18 cellular contexts compared by ENCODE assay signal in the genomic region with DNA sequence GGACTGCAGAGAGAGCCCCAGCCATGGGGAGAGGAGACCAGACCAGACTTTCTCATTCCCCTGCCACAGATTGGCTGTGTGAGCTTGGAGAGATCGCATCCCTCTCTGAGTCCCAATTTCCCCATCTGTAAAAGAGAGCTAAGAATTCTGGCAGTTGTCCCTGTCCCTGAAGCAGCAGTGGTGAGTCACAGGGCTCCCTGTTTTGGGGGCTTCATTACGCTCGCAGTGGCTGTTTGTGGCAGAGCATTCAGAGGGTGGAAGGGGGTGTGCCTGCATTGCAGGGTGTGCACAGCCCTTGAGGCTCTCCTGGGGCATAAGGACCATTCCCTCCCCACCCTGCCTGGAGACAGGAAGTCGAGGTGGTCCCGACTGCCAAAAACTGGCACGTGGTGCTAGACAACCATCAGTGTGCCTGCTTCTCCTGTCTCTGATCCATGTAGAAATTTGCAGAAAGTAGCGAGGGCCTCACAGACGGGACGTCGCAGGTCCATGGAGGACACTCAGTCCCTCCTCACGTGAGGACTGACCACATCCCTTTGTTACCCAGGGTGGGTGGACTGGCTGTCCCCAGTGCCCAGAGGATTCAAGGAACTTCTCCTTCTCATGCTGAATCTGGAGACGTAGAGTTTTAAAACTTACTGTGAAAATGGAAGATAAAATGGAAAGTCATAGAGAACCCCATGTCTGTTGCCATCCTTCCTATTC. TPM values are rescaled to one million over a fixed set of nuclear protein-coding genes. Genes with fewer than 3 reads are reported as not detected.
DNase-seq lines count a peak whose midpoint lies in the region; ATAC-seq and TF ChIP-seq lines count a peak whose summit lies in the region.
"Had no signal": no experiment of that assay in that cellular context is flagged by ENCODE, and none has a peak within 500 bp of the region (broad histone marks: within the 10 kb centered on the region; RNA-seq: fewer than 3 reads in every experiment).

No MANE protein-coding gene starts in this region.

- no peak for ATAC-seq in CD4-positive, alpha-beta T cell (ENCODE audit: poor library complexity)
- no peak for ATAC-seq in GM18861 (IDR thresholded peaks at IDR 0.05; ENCODE audit: unreplicated experiment)
- ATAC-seq: pancreas; stimulated activated effector memory CD8-positive, alpha-beta T cell treated with anti-CD3 and anti-CD28 coated beads, Interleukin-12 subunit alpha, Interleukin-12 subunit beta, amount 100 ng/mL, for 72 hours had no signal

- intact Hi-C loops in CD4-positive, alpha-beta T cell (cut with DNase I, micrococcal nuclease), result loop anchor here in 1 of 2 experiments (10.0 kb wide), 1 partner anchor 738 kb away; no protein-coding TSS in a partner anchor
- intact Hi-C loops in prostate gland (cut with DNase I), result loop anchor here (5.0 kb wide), 1 partner anchor 36 kb away; a partner anchor contains a TSS

- H3K27me3 Mint-ChIP-seq in activated CD4-positive, alpha-beta T cell treated with anti-CD3 and anti-CD28 coated beads, Interleukin-2, amount 10 ng/mL, durations not matched to agents 7 days and 5 days, result no peaks in the 10 kb centered on the region
- H3K27me3 Mint-ChIP-seq in CD4-positive, alpha-beta T cell, result no peaks in the 10 kb centered on the region
- H3K27me3 Mint-ChIP-seq in chondrocyte (ENCODE audit: low read depth), result peaks cover 12% of the 10 kb centered on the region
- H3K27me3 Mint-ChIP-seq in activated CD4-positive, alpha-beta memory T cell treated with anti-CD3 and anti-CD28 coated beads, Interleukin-2, amount 10 ng/mL, durations not matched to agents 7 days and 5 days, result no peaks in the 10 kb centered on the region

- no peaks in the 10 kb centered on the region for H3K36me3 ChIP-seq in prostate gland
- H3K36me3 ChIP-seq: breast epithelium, pancreas, Peyer's patch, vagina had no signal

- no peak for DNase-seq in activated CD4-positive, alpha-beta T cell treated with anti-CD3 and anti-CD28 coated beads, Interleukin-2, amount 10 ng/mL, durations not matched to agents 7 days and 5 days
- no peak for DNase-seq in activated CD4-positive, alpha-beta T cell treated with anti-CD3 and anti-CD28 coated beads, Interleukin-2, amount 50 U/mL, for 48 hours
- no peak for DNase-seq in CD4-positive, alpha-beta T cell
- DNase-seq in chondrocyte (ENCODE audit: low spot score) (peak; percentile 43), prostate gland (ENCODE audit: low spot score) (no peak), putamen (ENCODE audit: low spot score) (no peak)
- DNase-seq in activated CD4-positive, alpha-beta memory T cell treated with anti-CD3 and anti-CD28 coated beads, Interleukin-2, amount 10 ng/mL, durations not matched to agents 7 days and 5 days, result no peak
- DNase-seq: activated effector memory CD4-positive, alpha-beta T cell treated with anti-CD3 and anti-CD28 coated beads, Interleukin-2, amount 50 U/mL, for 16 hours; COR-L47; hippocampal formation; NCI-H1105 treated with DMSO at 0.1 percent for 48 hours; NCI-H2171 treated with DMSO at 0.1 percent for 48 hours had no signal

- no peak for TF ChIP-seq POLR2A in prostate gland (IDR thresholded peaks at IDR 0.05)

- H3K9me3 Mint-ChIP-seq in activated CD4-positive, alpha-beta T cell treated with anti-CD3 and anti-CD28 coated beads, Interleukin-2, amount 10 ng/mL, durations not matched to agents 7 days and 5 days, result no peaks in the 10 kb centered on the region
- H3K9me3 Mint-ChIP-seq in CD4-positive, alpha-beta T cell, result no peaks in the 10 kb centered on the region
- H3K9me3 Mint-ChIP-seq in chondrocyte (ENCODE audit: low read depth), result peaks cover 1% of the 10 kb centered on the region
- H3K9me3 Mint-ChIP-seq in activated CD4-positive, alpha-beta memory T cell treated with anti-CD3 and anti-CD28 coated beads, Interleukin-2, amount 10 ng/mL, durations not matched to agents 7 days and 5 days, result no peaks in the 10 kb centered on the region
- H3K9me3 Mint-ChIP-seq: stimulated activated effector memory CD8-positive, alpha-beta T cell treated with anti-CD3 and anti-CD28 coated beads, Interleukin-12 subunit alpha, Interleukin-12 subunit beta, amount 100 ng/mL, for 72 hours had no signal

- H3K27ac Mint-ChIP-seq in activated CD4-positive, alpha-beta T cell treated with anti-CD3 and anti-CD28 coated beads, Interleukin-2, amount 10 ng/mL, durations not matched to agents 7 days and 5 days, result peak overlapping the region; percentile 75
- peak overlapping the region; percentile 79 for H3K27ac Mint-ChIP-seq in CD4-positive, alpha-beta T cell
- H3K27ac Mint-ChIP-seq in chondrocyte (ENCODE audit: unreplicated experiment), result no peak overlapping the region
- H3K27ac Mint-ChIP-seq in activated CD4-positive, alpha-beta memory T cell treated with anti-CD3 and anti-CD28 coated beads, Interleukin-2, amount 10 ng/mL, durations not matched to agents 7 days and 5 days, result no peak overlapping the region
- H3K27ac Mint-ChIP-seq: stimulated activated effector memory CD8-positive, alpha-beta T cell treated with anti-CD3 and anti-CD28 coated beads, Interleukin-12 subunit alpha, Interleukin-12 subunit beta, amount 100 ng/mL, for 72 hours had no signal

- no peak overlapping the region for H3K4me3 Mint-ChIP-seq in activated CD4-positive, alpha-beta T cell treated with anti-CD3 and anti-CD28 coated beads, Interleukin-2, amount 10 ng/mL, durations not matched to agents 7 days and 5 days
- H3K4me3 Mint-ChIP-seq in CD4-positive, alpha-beta T cell, result no peak overlapping the region
- no peak overlapping the region for H3K4me3 Mint-ChIP-seq in chondrocyte (ENCODE audit: unreplicated experiment)
- H3K4me3 Mint-ChIP-seq in activated CD4-positive, alpha-beta memory T cell treated with anti-CD3 and anti-CD28 coated beads, Interleukin-2, amount 10 ng/mL, durations not matched to agents 7 days and 5 days, result no peak overlapping the region
- H3K4me3 Mint-ChIP-seq: stimulated activated effector memory CD8-positive, alpha-beta T cell treated with anti-CD3 and anti-CD28 coated beads, Interleukin-12 subunit alpha, Interleukin-12 subunit beta, amount 100 ng/mL, for 72 hours had no signal

- peaks cover 56% of the 10 kb centered on the region for H3K4me1 Mint-ChIP-seq in activated CD4-positive, alpha-beta T cell treated with anti-CD3 and anti-CD28 coated beads, Interleukin-2, amount 10 ng/mL, durations not matched to agents 7 days and 5 days
- H3K4me1 Mint-ChIP-seq in CD4-positive, alpha-beta T cell (ENCODE audit: low read depth), result peaks cover 76% of the 10 kb centered on the region
- no peaks in the 10 kb centered on the region for H3K4me1 Mint-ChIP-seq in chondrocyte (ENCODE audit: low read depth)
- peaks cover 20% of the 10 kb centered on the region for H3K4me1 Mint-ChIP-seq in activated CD4-positive, alpha-beta memory T cell treated with anti-CD3 and anti-CD28 coated beads, Interleukin-2, amount 10 ng/mL, durations not matched to agents 7 days and 5 days

- 42% methylated on average over 12 of the region's 12 CpGs for WGBS in prostate gland

- no peaks in the 10 kb centered on the region for H3K9me3 ChIP-seq in CD4-positive, alpha-beta T cell (ENCODE audit: control insufficient read depth, low read length)
- H3K9me3 ChIP-seq in prostate gland, result no peaks in the 10 kb centered on the region
- H3K9me3 ChIP-seq: breast epithelium, pancreas, Peyer's patch, vagina had no signal

- POLR2A ChIA-PET in activated CD4-positive, alpha-beta T cell treated with anti-CD3 and anti-CD28 coated beads, Interleukin-2, amount 10 ng/mL, durations not matched to agents 7 days and 5 days (lab: Charles Lee), result no interaction called here
- POLR2A ChIA-PET in CD4-positive, alpha-beta T cell (lab: Charles Lee), result no interaction called here
- POLR2A ChIA-PET in activated CD4-positive, alpha-beta memory T cell treated with anti-CD3 and anti-CD28 coated beads, Interleukin-2, amount 10 ng/mL, durations not matched to agents 7 days and 5 days (lab: Charles Lee), result no interaction called here

- no peaks in the 10 kb centered on the region for H3K4me1 ChIP-seq in prostate gland (replicated peaks)
- H3K4me1 ChIP-seq: breast epithelium, pancreas, vagina had no signal

- H3K27me3 ChIP-seq in CD4-positive, alpha-beta T cell (ENCODE audit: control insufficient read depth, insufficient read depth, low read length), result no peaks in the 10 kb centered on the region
- no peaks in the 10 kb centered on the region for H3K27me3 ChIP-seq in prostate gland (replicated peaks; ENCODE audit: insufficient read depth)
- H3K27me3 ChIP-seq: pancreas, Peyer's patch, vagina had no signal

- TF ChIP-seq CTCF in CD4-positive, alpha-beta T cell (IDR thresholded peaks at IDR 0.05), result no peak
- TF ChIP-seq CTCF in chondrocyte (IDR thresholded peaks at IDR 0.05), result no peak
- no peak for TF ChIP-seq CTCF in prostate gland (IDR thresholded peaks at IDR 0.05)

- peaks cover 22% of the 10 kb centered on the region for H3K36me3 Mint-ChIP-seq in activated CD4-positive, alpha-beta T cell treated with anti-CD3 and anti-CD28 coated beads, Interleukin-2, amount 10 ng/mL, durations not matched to agents 7 days and 5 days (ENCODE audit: low read depth)
- peaks cover 42% of the 10 kb centered on the region for H3K36me3 Mint-ChIP-seq in CD4-positive, alpha-beta T cell (ENCODE audit: low read depth)
- H3K36me3 Mint-ChIP-seq in chondrocyte (ENCODE audit: low read depth), result no peaks in the 10 kb centered on the region
- H3K36me3 Mint-ChIP-seq in activated CD4-positive, alpha-beta memory T cell treated with anti-CD3 and anti-CD28 coated beads, Interleukin-2, amount 10 ng/mL, durations not matched to agents 7 days and 5 days (ENCODE audit: low read depth), result peaks cover 4% of the 10 kb centered on the region
- H3K36me3 Mint-ChIP-seq: stimulated activated effector memory CD8-positive, alpha-beta T cell treated with anti-CD3 and anti-CD28 coated beads, Interleukin-12 subunit alpha, Interleukin-12 subunit beta, amount 100 ng/mL, for 72 hours had no signal

- no peak overlapping the region for H3K27ac ChIP-seq in CD4-positive, alpha-beta T cell (ENCODE audit: low read depth, low read length)
- peak overlapping the region; percentile 18 to 27 for H3K27ac ChIP-seq in prostate gland
- H3K27ac ChIP-seq: pancreas, vagina had no signal

- H3K4me3 ChIP-seq in prostate gland, result no peak overlapping the region
- H3K4me3 ChIP-seq: breast epithelium, pancreas, Peyer's patch, vagina had no signal

- CTCF ChIA-PET in activated CD4-positive, alpha-beta T cell treated with anti-CD3 and anti-CD28 coated beads, Interleukin-2, amount 10 ng/mL, durations not matched to agents 7 days and 5 days (lab: Charles Lee), result interaction anchor here (1.3 to 7.6 kb wide), 3 partner anchors 13 to 158 kb away, joined by 3 to 63 read pairs (median 4); no protein-coding TSS in a partner anchor
- CTCF ChIA-PET in CD4-positive, alpha-beta T cell (lab: Charles Lee), result no interaction called here
- CTCF ChIA-PET in activated CD4-positive, alpha-beta memory T cell treated with anti-CD3 and anti-CD28 coated beads, Interleukin-2, amount 10 ng/mL, durations not matched to agents 7 days and 5 days (lab: Charles Lee), result interaction anchor here (1.0 to 6.6 kb wide), 2 partner anchors 25 to 160 kb away, joined by 3 to 79 read pairs; no protein-coding TSS in a partner anchor

RNA-seq across cellular contexts. Expression of a gene that starts 35.3 kb away (rescaled TPM):
- 10 to 100 TPM; 21.7 to 25.5 TPM for total RNA-seq in activated CD4-positive, alpha-beta T cell treated with anti-CD3 and anti-CD28 coated beads, Interleukin-2, amount 10 ng/mL, durations not matched to agents 7 days and 5 days
- total RNA-seq in CD4-positive, alpha-beta T cell, result 1 to 10 TPM; 2.9 to 3.4 TPM
- 0.27 to 0.38 TPM (median 0.30 TPM) in 3 replicates for total RNA-seq in chondrocyte
- 1 to 10 TPM in 1 of 2 donors, under 1 TPM in 1; 0.55 to 5.3 TPM for total RNA-seq in prostate gland
- 10 to 100 TPM; 13.4 to 13.7 TPM for total RNA-seq in activated CD4-positive, alpha-beta memory T cell treated with anti-CD3 and anti-CD28 coated beads, Interleukin-2, amount 10 ng/mL, durations not matched to agents 7 days and 5 days

Comparison
In these comparisons a context has a peak if more than half of its experiments do, and no peak if none do; other contexts are left out.
1. H3K27ac Mint-ChIP-seq: peak in activated CD4-positive, alpha-beta T cell treated with anti-CD3 and anti-CD28 coated beads, Interleukin-2, amount 10 ng/mL, durations not matched to agents 7 days and 5 days (single experiment) and CD4-positive, alpha-beta T cell (single experiment); none in chondrocyte (single experiment) and activated CD4-positive, alpha-beta memory T cell treated with anti-CD3 and anti-CD28 coated beads, Interleukin-2, amount 10 ng/mL, durations not matched to agents 7 days and 5 days (single experiment).